ENCODE assay signal across 9 cellular contexts in genomic region chr11:83162377-83162776, GRCh38. TPM values are rescaled to one million over a fixed set of nuclear protein-coding genes. Genes with fewer than 3 reads are reported as not detected.
DNase-seq lines count a peak whose midpoint lies in the region; ATAC-seq and TF ChIP-seq lines count a peak whose summit lies in the region.
"Had no signal": no experiment of that assay in that cellular context is flagged by ENCODE, and none has a peak within 500 bp of the region (broad histone marks: within the 10 kb centered on the region; RNA-seq: fewer than 3 reads in every experiment).

No MANE protein-coding gene starts in this region.

- no peak overlapping the region for H3K4me3 Mint-ChIP-seq in mesothelial cell of epicardium

- no peaks in the 10 kb centered on the region for H3K27me3 Mint-ChIP-seq in mesothelial cell of epicardium (ENCODE audit: low read depth)

- in situ Hi-C loops in KBM-7 (cut with MboI; ENCODE audit: low pct_unique_long_range_greater_than_20kb, low sequenced_read_pairs): no loop called here

- peaks cover 84% of the 10 kb centered on the region for H3K36me3 ChIP-seq in SK-N-MC (ENCODE audit: insufficient read depth, low read length)

- no peak overlapping the region; the same call in 1 of the 2 replicates for H3K27ac ChIP-seq in SK-N-MC

- ATAC-seq in GM18502 (IDR thresholded peaks at IDR 0.05; ENCODE audit: poor library complexity, unreplicated experiment) (peak; percentile 62), HG02571 (IDR thresholded peaks at IDR 0.05; ENCODE audit: unreplicated experiment) (peak; percentile 58)

- no peak overlapping the region for H3K9ac ChIP-seq in SK-N-MC (ENCODE audit: insufficient read length)

- DNase-seq in SK-N-MC (ENCODE audit: low read depth, low spot score) (no peak), mesothelial cell of epicardium (ENCODE audit: low spot score in 2 of 2, unreplicated experiment in 2 of 2) (no peak), KBM-7 (no peak), NCI-H1930 (lab: John Stamatoyannopoulos, UW) (no peak), NCI-H2171 (lab: John Stamatoyannopoulos, UW) (no peak), SK-N-DZ (ENCODE audit: low spot score) (no peak)
- DNase-seq: activated CD4-positive, alpha-beta T cell treated with anti-CD3 and anti-CD28 coated beads, Interleukin-2, amount 50 U/mL, for 1 hour had no signal

- peak overlapping the region; percentile 48 for H3K27ac Mint-ChIP-seq in mesothelial cell of epicardium

- H3K4me1 Mint-ChIP-seq in mesothelial cell of epicardium: peaks cover 37% of the 10 kb centered on the region

- peaks cover 10% of the 10 kb centered on the region for H3K9me3 Mint-ChIP-seq in mesothelial cell of epicardium

- H3K9me3 ChIP-seq in SK-N-MC (ENCODE audit: low read depth, low read length): no peaks in the 10 kb centered on the region

- peaks cover 22% of the 10 kb centered on the region for H3K36me3 Mint-ChIP-seq in mesothelial cell of epicardium

- no peak for TF ChIP-seq CTCF in mesothelial cell of epicardium (IDR thresholded peaks at IDR 0.05; ENCODE audit: unreplicated experiment)

- H3K4me3 ChIP-seq in SK-N-MC: 0 out of 2 replicates have a peak overlapping the region, but pooled peaks have one; percentile 0

RNA-seq across cellular contexts. Expression of gene PCF11, which starts 5.4 kb away (rescaled TPM):
- 73.2 to 77.1 TPM (median 74.2 TPM) in 3 replicates for total RNA-seq in mesothelial cell of epicardium
- polyA plus RNA-seq in SK-N-DZ (2014; cell fraction: cytosol; rRNA removed): 38.6 and 50.8 TPM in 2 replicates
- 108 and 120 TPM in 2 replicates for polyA plus RNA-seq in SK-N-DZ (2014; cell fraction: nucleus; rRNA removed)

RNA-seq across cellular contexts. Expression of gene ANKRD42, which starts 31.1 kb away (rescaled TPM):
- 6.9 to 7.8 TPM (median 7.0 TPM) in 3 replicates for total RNA-seq in mesothelial cell of epicardium
- 1.7 and 3.2 TPM in 2 replicates for polyA plus RNA-seq in SK-N-DZ (2014; cell fraction: cytosol; rRNA removed)
- polyA plus RNA-seq in SK-N-DZ (2014; cell fraction: nucleus; rRNA removed): 3.0 and 4.1 TPM in 2 replicates
